23 cellular contexts compared by ENCODE assay signal in genomic region chr5:169002941-169003555, GRCh38.
"Had no signal": no experiment of that assay in that cellular context is flagged by ENCODE, and none has a peak within 500 bp of the region (broad histone marks: within the 10 kb centered on the region; RNA-seq: fewer than 3 reads in every experiment).

No MANE protein-coding gene starts in this region.

- H3K36me3 ChIP-seq: sigmoid colon, thoracic aorta had no signal

- H3K9me3 Mint-ChIP-seq: activated CD4-positive, alpha-beta memory T cell treated with anti-CD3 and anti-CD28 coated beads for 36 hours; activated naive CD4-positive, alpha-beta T cell treated with anti-CD3 and anti-CD28 coated beads, Interleukin-2, amount 10 ng/mL, durations not matched to agents 7 days and 5 days; activated naive CD8-positive, alpha-beta T cell treated with anti-CD3 and anti-CD28 coated beads, Interleukin-2, amount 50 U/mL, for 24 hours; activated T-cell treated with anti-CD3 and anti-CD28 coated beads, Interleukin-2, amount 50 U/mL, for 72 hours; immature natural killer cell had no signal

- H3K4me1 Mint-ChIP-seq: activated naive CD4-positive, alpha-beta T cell treated with anti-CD3 and anti-CD28 coated beads, Interleukin-2, amount 10 ng/mL, durations not matched to agents 7 days and 5 days; activated naive CD8-positive, alpha-beta T cell treated with anti-CD3 and anti-CD28 coated beads, Interleukin-2, amount 50 U/mL, for 24 hours; immature natural killer cell; naive thymus-derived CD4-positive, alpha-beta T cell; stimulated activated naive B cell treated with anti-CD40 and anti-IgM and Interleukin-4, amounts not matched to agents 10 μg/mL and 1 μg/mL and 100 μg/mL, for 72 hours had no signal

- H3K36me3 Mint-ChIP-seq: activated CD4-positive, alpha-beta memory T cell treated with anti-CD3 and anti-CD28 coated beads for 36 hours; activated naive CD4-positive, alpha-beta T cell treated with anti-CD3 and anti-CD28 coated beads, Interleukin-2, amount 10 ng/mL, durations not matched to agents 7 days and 5 days; immature natural killer cell; naive thymus-derived CD4-positive, alpha-beta T cell; stimulated activated naive B cell treated with anti-CD40 and anti-IgM and Interleukin-4, amounts not matched to agents 10 μg/mL and 1 μg/mL and 100 μg/mL, for 72 hours had no signal

- H3K9me3 ChIP-seq: body of pancreas, sigmoid colon, thoracic aorta had no signal

- H3K4me3 Mint-ChIP-seq: activated CD4-positive, alpha-beta memory T cell treated with anti-CD3 and anti-CD28 coated beads for 36 hours; activated naive CD4-positive, alpha-beta T cell treated with anti-CD3 and anti-CD28 coated beads, Interleukin-2, amount 10 ng/mL, durations not matched to agents 7 days and 5 days; activated naive CD8-positive, alpha-beta T cell treated with anti-CD3 and anti-CD28 coated beads, Interleukin-2, amount 50 U/mL, for 24 hours; activated T-cell treated with anti-CD3 and anti-CD28 coated beads, Interleukin-2, amount 50 U/mL, for 72 hours; immature natural killer cell; naive thymus-derived CD4-positive, alpha-beta T cell; stimulated activated naive B cell treated with anti-CD40 and anti-IgM and Interleukin-4, amounts not matched to agents 10 μg/mL and 1 μg/mL and 100 μg/mL, for 72 hours; T-helper 17 cell had no signal

- H3K27ac Mint-ChIP-seq: activated CD4-positive, alpha-beta memory T cell treated with anti-CD3 and anti-CD28 coated beads for 36 hours; activated naive CD4-positive, alpha-beta T cell treated with anti-CD3 and anti-CD28 coated beads, Interleukin-2, amount 10 ng/mL, durations not matched to agents 7 days and 5 days; activated naive CD8-positive, alpha-beta T cell treated with anti-CD3 and anti-CD28 coated beads, Interleukin-2, amount 50 U/mL, for 24 hours; activated T-cell treated with anti-CD3 and anti-CD28 coated beads, Interleukin-2, amount 50 U/mL, for 72 hours; immature natural killer cell; naive thymus-derived CD4-positive, alpha-beta T cell; progenitor cell of endocrine pancreas; stimulated activated naive B cell treated with anti-CD40 and anti-IgM and Interleukin-4, amounts not matched to agents 10 μg/mL and 1 μg/mL and 100 μg/mL, for 72 hours; T-helper 17 cell had no signal

- H3K4me3 ChIP-seq: body of pancreas, lung, sigmoid colon, thoracic aorta had no signal

- H3K27me3 ChIP-seq: body of pancreas, sigmoid colon had no signal

- H3K27ac ChIP-seq: body of pancreas, thoracic aorta had no signal

- H3K4me1 ChIP-seq: body of pancreas had no signal

- DNase-seq: activated CD4-positive, alpha-beta memory T cell treated with anti-CD3 and anti-CD28 coated beads for 36 hours; activated CD4-positive, alpha-beta T cell treated with anti-CD3 and anti-CD28 coated beads for 48 hours; activated CD4-positive, CD25-positive, alpha-beta regulatory T cell; activated effector memory CD4-positive, alpha-beta T cell treated with Interleukin-2 at 50 U/mL for 16 hours; activated naive CD4-positive, alpha-beta T cell treated with anti-CD3 and anti-CD28 coated beads, Interleukin-2, amount 10 ng/mL, durations not matched to agents 7 days and 5 days; activated naive CD8-positive, alpha-beta T cell treated with anti-CD3 and anti-CD28 coated beads, Interleukin-2, amount 50 U/mL, for 24 hours; activated T-cell treated with anti-CD3 and anti-CD28 coated beads, Interleukin-2, amount 50 U/mL, for 72 hours; anterior cingulate cortex; body of pancreas; dermis blood vessel endothelial cell; effector CD8-positive, alpha-beta T cell; erythroblast; foreskin fibroblast; immature natural killer cell; naive thymus-derived CD4-positive, alpha-beta T cell; sigmoid colon; stimulated activated CD4-positive, alpha-beta T cell treated with anti-CD3 and anti-CD28 coated beads, Interleukin-2, amount 100 ng/mL, for 48 hours; stimulated activated CD8-positive, alpha-beta memory T cell treated with anti-CD3 and anti-CD28 coated beads, Interleukin-4, amount 100 ng/mL, for 48 hours; stimulated activated naive B cell treated with anti-CD40 and anti-IgM and Interleukin-4, amounts not matched to agents 10 μg/mL and 1 μg/mL and 100 μg/mL, for 72 hours; T-helper 17 cell had no signal
